ENCODE assay signal across 8 cellular contexts in genomic region chr17:82297804-82298537, GRCh38. TPM values are rescaled to one million over a fixed set of nuclear protein-coding genes. Genes with fewer than 3 reads are reported as not detected.
DNase-seq lines count a peak whose midpoint lies in the region; ATAC-seq and TF ChIP-seq lines count a peak whose summit lies in the region.

No MANE protein-coding gene starts in this region.

- no peak for TF ChIP-seq EP300 in suprapubic skin (IDR thresholded peaks at IDR 0.05)

- peak overlapping the region; percentile 99 for H3K27ac ChIP-seq in RWPE2 (ENCODE audit: poor library complexity, severe bottlenecking)
- H3K27ac ChIP-seq in suprapubic skin: peak overlapping the region; percentile 86

- TF ChIP-seq CTCF in RWPE2 (IDR thresholded peaks at IDR 0.05; ENCODE audit: poor library complexity, severe bottlenecking) (peak; percentile 18), fibroblast of the aortic adventitia (IDR thresholded peaks at IDR 0.05; ENCODE audit: insufficient read depth, low read length) (no peak), omental fat pad (IDR thresholded peaks at IDR 0.05) (no peak), suprapubic skin (IDR thresholded peaks at IDR 0.05) (no peak)

- under 1% methylated on average over 27 of the region's 36 CpGs for WGBS in suprapubic skin

- ATAC-seq in HG03354 (IDR thresholded peaks at IDR 0.05; ENCODE audit: poor library complexity, severe bottlenecking, unreplicated experiment): peak; percentile 61
- ATAC-seq in RWPE2 (ENCODE audit: low read depth): peak; percentile 62
- peak; percentile 78 for ATAC-seq in omental fat pad (ENCODE audit: low FRiP score)

- H3K9me3 ChIP-seq in RWPE2 (ENCODE audit: severe bottlenecking) (no peaks in the 10 kb centered on the region), suprapubic skin (no peaks in the 10 kb centered on the region)

- H3K4me3 ChIP-seq in RWPE2 (ENCODE audit: severe bottlenecking) (peak overlapping the region; percentile 17), fibroblast of the aortic adventitia (ENCODE audit: low read depth, low read length) (peak overlapping the region; percentile 61), suprapubic skin (peak overlapping the region; percentile 45)

- H3K36me3 ChIP-seq in RWPE2 (ENCODE audit: low read depth) (peaks cover 5% of the 10 kb centered on the region; the same call in 1 of the 2 replicates), suprapubic skin (no peaks in the 10 kb centered on the region)

- H3K27me3 ChIP-seq in RWPE2 (ENCODE audit: insufficient read depth, poor library complexity, severe bottlenecking) (no peaks in the 10 kb centered on the region), suprapubic skin (no peaks in the 10 kb centered on the region)

- TF ChIP-seq POLR2A in suprapubic skin (IDR thresholded peaks at IDR 0.05): peak; percentile 8 to 42

- H3K4me1 ChIP-seq in RWPE2 (ENCODE audit: insufficient read depth, poor library complexity, severe bottlenecking): peaks cover 64% of the 10 kb centered on the region
- peaks cover 67% of the 10 kb centered on the region for H3K4me1 ChIP-seq in suprapubic skin

- DNase-seq in NK-92 treated with Interleukin-12 subunit alpha and Interleukin-12 subunit beta, amount 100 ng/mL, for 24 hours (lab: John Stamatoyannopoulos, UW): peak; percentile 86
- DNase-seq in NK-92 (lab: John Stamatoyannopoulos, UW; ENCODE audit: unreplicated experiment) (no peak), RWPE2 (ENCODE audit: low spot score) (peak; percentile 97), fibroblast of the aortic adventitia (ENCODE audit: low read depth) (peak; percentile 94), omental fat pad (ENCODE audit: low spot score) (peak; percentile 87), suprapubic skin (ENCODE audit: low spot score in 2 of 2) (peak; percentile 96 to 97)
- peak; percentile 88 for DNase-seq in activated T-helper 9 cell treated with anti-CD3 and anti-CD28 coated beads, Interleukin-2, amount 50 U/mL, for 16 hours (ENCODE audit: low read depth)

RNA-seq across cellular contexts. Expression of gene CD7, which starts 19.4 kb away (rescaled TPM):
- total RNA-seq in fibroblast of the aortic adventitia (ENCODE audit: low replicate concordance) (not detected in 2 replicates), omental fat pad (1 to 10 TPM; 1.6 to 8.4 (median 4.2) TPM), suprapubic skin (1 to 10 TPM in 3 of 4 donors, under 1 TPM in 1; 0.29 to 4.4 (median 1.6) TPM)

RNA-seq across cellular contexts. Expression of gene CSNK1D, which starts 24.5 kb away (rescaled TPM):
- total RNA-seq in fibroblast of the aortic adventitia (ENCODE audit: low replicate concordance): 28.9 and 52.7 TPM in 2 replicates
- total RNA-seq in omental fat pad: 100 to 1,000 TPM in 2 of 4 donors, 10 to 100 TPM in 2; 54.7 to 117 (median 98.4) TPM
- 100 to 1,000 TPM in 1 of 4 donors, 10 to 100 TPM in 3; 52.3 to 142 (median 58.8) TPM for total RNA-seq in suprapubic skin

RNA-seq across cellular contexts. Expression of gene SECTM1, which starts 35.6 kb away (rescaled TPM):
- total RNA-seq in fibroblast of the aortic adventitia (ENCODE audit: low replicate concordance): 9.8 and 34.2 TPM in 2 replicates
- 10 to 100 TPM; 19.8 to 35.5 (median 30.7) TPM for total RNA-seq in omental fat pad
- total RNA-seq in suprapubic skin: 10 to 100 TPM in 3 of 4 donors, 1 to 10 TPM in 1; 9.5 to 37.8 (median 16.6) TPM
